Comparison of ENCODE assay signal across 8 cellular contexts in the genomic region with DNA sequence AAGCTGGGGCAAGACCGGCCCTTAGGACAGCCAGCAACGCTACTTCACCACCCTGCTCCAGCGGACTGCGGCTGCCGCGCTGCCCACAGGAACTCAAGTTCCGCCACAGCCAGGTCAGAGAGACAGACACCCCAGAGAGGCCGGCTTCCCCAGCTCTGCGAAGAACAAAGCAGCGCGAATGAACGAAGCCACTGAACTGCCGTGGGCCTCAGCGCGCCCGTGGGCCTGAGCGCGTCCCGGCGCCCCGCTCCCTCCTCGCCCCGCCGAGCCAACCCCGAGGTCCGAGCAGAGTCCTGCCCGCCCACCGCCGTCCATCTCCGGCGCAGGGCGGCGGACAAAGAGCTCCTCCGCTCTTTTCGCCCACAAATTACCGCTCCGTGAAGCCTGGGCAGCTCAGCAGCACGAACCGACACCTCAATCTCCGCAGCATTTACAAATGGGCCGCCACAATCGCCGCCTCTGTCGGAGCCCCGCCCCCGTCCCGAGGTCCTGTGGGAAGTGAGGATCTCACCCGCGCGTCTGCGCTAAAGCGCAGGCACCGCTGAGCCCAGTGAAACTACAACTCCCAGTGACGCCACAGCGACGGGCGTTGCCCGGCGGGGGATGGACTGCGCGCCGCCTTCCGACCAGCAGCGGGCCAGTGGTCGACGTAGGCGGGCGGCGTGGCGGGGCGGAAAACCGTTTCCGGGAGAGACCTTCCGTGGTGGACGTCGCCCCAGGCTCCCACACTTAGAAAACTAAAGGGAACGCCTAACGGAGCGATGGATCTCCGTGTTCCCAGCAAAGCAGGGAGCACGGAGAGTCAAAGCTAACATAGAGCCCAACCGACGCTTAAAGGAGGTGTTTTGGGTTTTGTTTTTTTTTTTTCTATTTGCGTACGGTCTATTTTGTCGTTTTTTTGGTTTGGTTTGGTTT.
DNase-seq lines count a peak whose midpoint lies in the region; ATAC-seq and TF ChIP-seq lines count a peak whose summit lies in the region.

No MANE protein-coding gene starts in this region.

- H3K27me3 Mint-ChIP-seq in natural killer cell (ENCODE audit: low read depth in 2 of 2): peaks cover 0 to 2% of the 10 kb centered on the region in 2 donors

- CTCF ChIA-PET in RWPE1 (lab: Yijun Ruan, JAX): no interaction called here

- H3K4me3 Mint-ChIP-seq in natural killer cell: peak overlapping the region; percentile 96

- TF ChIP-seq CTCF in RWPE1 (conservative IDR thresholded peaks at IDR 0.05; ENCODE audit: low read depth) (no peak), natural killer cell (IDR thresholded peaks at IDR 0.05) (no peak)

- H3K4me1 Mint-ChIP-seq in natural killer cell: peaks cover 17 to 18% of the 10 kb centered on the region in 2 donors

- H3K27ac ChIP-seq in RWPE1: peak overlapping the region; percentile 86

- POLR2A ChIA-PET in RWPE1 (lab: Yijun Ruan, JAX; ENCODE audit: low non-redundant PET): no interaction called here

- DNase-seq in EL: peak; percentile 97
- peak; percentile 85 for DNase-seq in GOT3 (lab: John Stamatoyannopoulos, UW)
- DNase-seq in LHCN-M2 (ENCODE audit: low read depth): peak; percentile 97
- DNase-seq in RWPE1 (ENCODE audit: low spot score): peak; percentile 92
- peak; percentile 89 for DNase-seq in activated T-helper 9 cell treated with anti-CD3 and anti-CD28 coated beads, Interleukin-2, amount 50 U/mL, for 16 hours (ENCODE audit: low read depth)
- DNase-seq in fibroblast of peridontal ligament (ENCODE audit: extremely low read depth): peak; percentile 95
- DNase-seq in natural killer cell: peak; percentile 87
- DNase-seq in stimulated activated naive CD4-positive, alpha-beta T cell (lab: John Stamatoyannopoulos, UW): peak; percentile 80 to 89 (median 84)

- intact Hi-C loops in natural killer cell (cut with micrococcal nuclease): loop anchor here (5.0 kb wide), 2 partner anchors 380 to 1545 kb away; partner anchors contain the start of gene NUP58

- peak; percentile 98 to 100 (median 98) for ATAC-seq in natural killer cell

- H3K27ac Mint-ChIP-seq in natural killer cell: peak overlapping the region; percentile 94

- no peaks in the 10 kb centered on the region for H3K36me3 Mint-ChIP-seq in natural killer cell

- no peaks in the 10 kb centered on the region for H3K9me3 Mint-ChIP-seq in natural killer cell

Comparison
In these comparisons a context has a peak if more than half of its experiments do, and no peak if none do; other contexts are left out.
1. Peak in every context shown above with its lines: DNase-seq, ATAC-seq and H3K27ac ChIP-seq.